3 cellular contexts compared by ENCODE assay signal in genomic region chr18:27361477-27361876, GRCh38.
TF ChIP-seq lines count a peak whose summit lies in the region.

No MANE protein-coding gene starts in this region.

TF ChIP-seq in HepG2, 621 proteins besides CTCF, POLR2A, EP300 and RAD21:
- no peak for TF ChIP-seq ZNF773 (CRISPR knock-in tag; IDR thresholded peaks at IDR 0.05; ENCODE audit: borderline replicate concordance)
- TF ChIP-seq MAFK (conservative IDR thresholded peaks at IDR 0.05 in 1 of 2, IDR thresholded peaks at IDR 0.05 in 1 of 2; ENCODE audit: low read length in 2 of 2), result peak; percentile 40 to 63; a peak in 3 of 4 replicates
- no peak for TF ChIP-seq ESRRA (CRISPR knock-in tag; IDR thresholded peaks at IDR 0.05; ENCODE audit: low read depth)
- no peak for TF ChIP-seq NBN (conservative IDR thresholded peaks at IDR 0.05)
- no peak for TF ChIP-seq ZFP37 (CRISPR knock-in tag; IDR thresholded peaks at IDR 0.05; ENCODE audit: borderline replicate concordance)
- no peak for TF ChIP-seq NFATC3 (CRISPR knock-in tag; IDR thresholded peaks at IDR 0.05)
TF ChIP-seq in HepG2: peak in this region for 1.

TF ChIP-seq in A549, 52 proteins besides CTCF, POLR2A, EP300 and RAD21:
- peak; percentile 55 for TF ChIP-seq MAFK (IDR thresholded peaks at IDR 0.05; ENCODE audit: partially characterized antibody)
- TF ChIP-seq SMC3 (IDR thresholded peaks at IDR 0.05), result no peak

TF ChIP-seq in IMR-90, 13 proteins besides CTCF, POLR2A, EP300 and RAD21:
- TF ChIP-seq RCOR1 (IDR thresholded peaks at IDR 0.05; ENCODE audit: insufficient replicate concordance, low read length) (no peak), SMC3 (IDR thresholded peaks at IDR 0.05; ENCODE audit: low read depth, low read length) (no peak), ELK1 (IDR thresholded peaks at IDR 0.05; ENCODE audit: borderline replicate concordance, low read depth, low read length) (no peak), MAFK (IDR thresholded peaks at IDR 0.05; ENCODE audit: low read depth, low read length) (peak; percentile 34; the same call in 1 of the 2 replicates), NFE2L2 (IDR thresholded peaks at IDR 0.05; ENCODE audit: low read depth, low read length) (no peak)
